ENCODE assay signal across 1 cellular context in the genomic region with DNA sequence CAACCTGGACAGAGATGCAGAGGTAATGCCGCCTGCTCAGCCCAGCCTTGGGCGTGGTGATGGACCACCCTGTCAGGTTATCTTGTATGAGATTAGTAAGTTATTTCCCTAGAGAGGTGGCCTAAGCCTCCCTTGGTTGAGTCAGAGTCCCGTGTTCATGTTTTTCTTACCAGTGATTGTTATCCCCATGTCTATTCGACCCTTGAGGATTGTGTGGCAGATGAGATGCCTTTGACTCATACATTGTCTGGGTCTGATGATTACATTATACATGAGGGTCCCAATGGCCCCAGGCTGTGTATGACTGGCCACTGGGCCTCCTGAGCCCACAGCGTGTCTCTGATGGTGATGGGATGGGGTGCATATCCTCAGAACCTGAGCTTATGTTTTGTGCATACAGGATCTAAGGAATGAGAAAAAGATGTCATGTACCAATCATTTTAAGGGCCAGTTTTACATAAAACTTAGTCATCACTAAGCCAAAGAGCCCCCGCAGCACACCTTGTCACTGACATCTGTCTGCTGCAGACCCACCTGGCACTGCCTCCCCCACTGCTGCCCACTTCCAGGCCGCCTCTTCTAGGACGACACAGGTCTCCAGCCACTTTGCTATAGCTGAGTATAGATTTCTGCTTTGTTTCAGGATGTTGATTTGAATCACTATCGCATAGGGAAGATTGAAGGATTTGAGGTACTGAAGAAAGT.
TF ChIP-seq lines count a peak whose summit lies in the region.

No MANE protein-coding gene starts in this region.

TF ChIP-seq in HepG2, 621 proteins besides CTCF, POLR2A, EP300 and RAD21:
- no peak for TF ChIP-seq SP2 (CRISPR knock-in tag; IDR thresholded peaks at IDR 0.05)
- TF ChIP-seq, protein P1, sequence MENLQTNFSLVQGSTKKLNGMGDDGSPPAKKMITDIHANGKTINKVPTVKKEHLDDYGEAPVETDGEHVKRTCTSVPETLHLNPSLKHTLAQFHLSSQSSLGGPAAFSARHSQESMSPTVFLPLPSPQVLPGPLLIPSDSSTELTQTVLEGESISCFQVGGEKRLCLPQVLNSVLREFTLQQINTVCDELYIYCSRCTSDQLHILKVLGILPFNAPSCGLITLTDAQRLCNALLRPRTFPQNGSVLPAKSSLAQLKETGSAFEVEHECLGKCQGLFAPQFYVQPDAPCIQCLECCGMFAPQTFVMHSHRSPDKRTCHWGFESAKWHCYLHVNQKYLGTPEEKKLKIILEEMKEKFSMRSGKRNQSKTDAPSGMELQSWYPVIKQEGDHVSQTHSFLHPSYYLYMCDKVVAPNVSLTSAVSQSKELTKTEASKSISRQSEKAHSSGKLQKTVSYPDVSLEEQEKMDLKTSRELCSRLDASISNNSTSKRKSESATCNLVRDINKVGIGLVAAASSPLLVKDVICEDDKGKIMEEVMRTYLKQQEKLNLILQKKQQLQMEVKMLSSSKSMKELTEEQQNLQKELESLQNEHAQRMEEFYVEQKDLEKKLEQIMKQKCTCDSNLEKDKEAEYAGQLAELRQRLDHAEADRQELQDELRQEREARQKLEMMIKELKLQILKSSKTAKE (CRISPR knock-in tag; IDR thresholded peaks at IDR 0.05; ENCODE audit: borderline replicate concordance), result 0 out of 2 replicates have a peak, but pooled peaks have one; percentile 17
